In the genomic region with DNA sequence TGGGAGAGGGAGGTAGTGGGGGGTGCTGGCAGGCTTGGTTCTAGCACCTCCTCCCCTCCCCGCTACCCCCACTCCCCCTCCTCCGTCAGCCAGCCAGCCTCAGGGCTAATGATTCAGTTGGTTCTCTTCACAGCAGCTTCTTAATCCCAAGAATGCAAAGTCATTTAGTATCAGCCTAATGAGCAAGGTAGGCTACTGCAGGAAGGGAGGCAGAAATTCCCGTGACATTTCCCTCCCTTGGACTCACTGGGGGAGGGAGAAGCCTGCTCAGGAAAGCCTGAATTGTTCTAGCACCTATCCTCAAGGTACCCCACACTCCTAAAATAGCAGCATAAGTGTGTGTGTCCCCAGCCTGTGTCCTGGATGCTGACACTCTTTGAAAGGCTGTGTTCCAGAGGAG, we compare ENCODE assay signal across 9 cellular contexts. TPM values are rescaled to one million over a fixed set of nuclear protein-coding genes. Genes with fewer than 3 reads are reported as not detected.
A peak's percentile ranks its signal among the peaks of the same experiment; 100 is the strongest.
DNase-seq lines count a peak whose midpoint lies in the region; ATAC-seq and TF ChIP-seq lines count a peak whose summit lies in the region.
"Had no signal": no experiment of that assay in that cellular context is flagged by ENCODE, and none has a peak within 500 bp of the region (broad histone marks: within the 10 kb centered on the region; RNA-seq: fewer than 3 reads in every experiment).

No MANE protein-coding gene starts in this region.

- peaks cover 78% of the 10 kb centered on the region for H3K4me1 Mint-ChIP-seq in brain
- peaks cover 24% of the 10 kb centered on the region for H3K4me1 Mint-ChIP-seq in activated CD4-positive, alpha-beta T cell treated with anti-CD3 and anti-CD28 coated beads for 36 hours

- POLR2A ChIA-PET in activated CD4-positive, alpha-beta T cell treated with anti-CD3 and anti-CD28 coated beads for 36 hours (lab: Charles Lee) = no interaction called here

- intact Hi-C loops in activated CD4-positive, alpha-beta T cell treated with anti-CD3 and anti-CD28 coated beads for 36 hours (cut with DNase I, micrococcal nuclease) = no loop called here

- TF ChIP-seq CTCF in brain (conservative IDR thresholded peaks at IDR 0.05) = no peak

- peak overlapping the region; percentile 26 to 95 (median 82) for H3K27ac Mint-ChIP-seq in brain
- no peak overlapping the region for H3K27ac Mint-ChIP-seq in activated CD4-positive, alpha-beta T cell treated with anti-CD3 and anti-CD28 coated beads for 36 hours

- peaks cover 0 to 3% (median 0%) of the 10 kb centered on the region in 5 experiments for H3K9me3 Mint-ChIP-seq in brain
- H3K9me3 Mint-ChIP-seq in activated CD4-positive, alpha-beta T cell treated with anti-CD3 and anti-CD28 coated beads for 36 hours (ENCODE audit: low read depth) = no peaks in the 10 kb centered on the region

- CTCF ChIA-PET in activated CD4-positive, alpha-beta T cell treated with anti-CD3 and anti-CD28 coated beads for 36 hours (lab: Charles Lee) = no interaction called here

- peak; percentile 60 for DNase-seq in COLO829 (ENCODE audit: low spot score)
- peak; percentile 50 for DNase-seq in HPDE6-E6E7 (ENCODE audit: extremely low spot score)
- DNase-seq in kidney glomerular epithelial cell (lab: John Stamatoyannopoulos, UW) = peak; percentile 66
- DNase-seq in activated CD4-positive, alpha-beta T cell treated with anti-CD3 and anti-CD28 coated beads for 36 hours = no peak
- no peak for DNase-seq in CD1c-positive myeloid dendritic cell (ENCODE audit: extremely low spot score)
- DNase-seq in RKO (ENCODE audit: low spot score) = no peak

- no peak for ATAC-seq in HG03457 (IDR thresholded peaks at IDR 0.05; ENCODE audit: unreplicated experiment)
- ATAC-seq in activated CD4-positive, alpha-beta T cell treated with anti-CD3 and anti-CD28 coated beads for 36 hours = no peak
- ATAC-seq: sciatic nerve had no signal

- H3K27me3 Mint-ChIP-seq in brain = no peaks in the 10 kb centered on the region
- H3K27me3 Mint-ChIP-seq in activated CD4-positive, alpha-beta T cell treated with anti-CD3 and anti-CD28 coated beads for 36 hours = no peaks in the 10 kb centered on the region

- H3K4me3 Mint-ChIP-seq in brain = no peak overlapping the region
- H3K4me3 Mint-ChIP-seq in activated CD4-positive, alpha-beta T cell treated with anti-CD3 and anti-CD28 coated beads for 36 hours = no peak overlapping the region

- H3K36me3 Mint-ChIP-seq in brain = peaks cover 6% of the 10 kb centered on the region
- peaks cover 2% of the 10 kb centered on the region for H3K36me3 Mint-ChIP-seq in activated CD4-positive, alpha-beta T cell treated with anti-CD3 and anti-CD28 coated beads for 36 hours (ENCODE audit: low read depth)

RNA-seq across cellular contexts. Expression of a gene that starts 29.8 kb away (rescaled TPM):
- 168 TPM for polyA plus RNA-seq in brain (ENCODE audit: insufficient read depth, low read depth, low replicate concordance)
- total RNA-seq in activated CD4-positive, alpha-beta T cell treated with anti-CD3 and anti-CD28 coated beads for 36 hours = 10 to 100 TPM; 31.0 to 35.5 TPM

Comparison
In these comparisons a context has a peak if more than half of its experiments do, and no peak if none do; other contexts are left out.
1. DNase-seq: peak in COLO829 (single experiment), HPDE6-E6E7 (single experiment) and kidney glomerular epithelial cell (single experiment); none in activated CD4-positive, alpha-beta T cell treated with anti-CD3 and anti-CD28 coated beads for 36 hours (single experiment), CD1c-positive myeloid dendritic cell (single experiment) and RKO (single experiment).